Comparison of ENCODE assay signal across 1 cellular context in the genomic region with DNA sequence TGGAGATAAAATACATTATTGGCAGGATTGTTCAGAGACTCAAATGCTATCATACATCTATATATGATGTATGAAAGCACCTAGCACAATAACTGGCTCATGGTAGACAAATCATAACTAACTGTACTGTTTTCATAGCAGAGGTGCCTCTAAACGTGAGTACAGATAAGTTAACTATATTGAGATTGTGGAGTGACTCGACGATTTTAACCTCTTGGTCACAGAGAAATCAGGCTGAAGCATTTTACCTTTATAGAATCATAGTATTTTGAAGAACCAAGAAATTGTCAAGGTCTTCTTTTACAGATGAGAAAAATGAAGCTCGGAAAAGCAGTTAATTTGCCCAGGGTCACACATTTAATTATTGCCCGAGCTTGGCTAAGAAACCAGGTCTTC.
TF ChIP-seq lines count a peak whose summit lies in the region.

No MANE protein-coding gene starts in this region.

TF ChIP-seq in WTC11, 78 proteins besides CTCF, POLR2A, EP300 and RAD21 (continued from another document):
- TF ChIP-seq, protein P1, sequence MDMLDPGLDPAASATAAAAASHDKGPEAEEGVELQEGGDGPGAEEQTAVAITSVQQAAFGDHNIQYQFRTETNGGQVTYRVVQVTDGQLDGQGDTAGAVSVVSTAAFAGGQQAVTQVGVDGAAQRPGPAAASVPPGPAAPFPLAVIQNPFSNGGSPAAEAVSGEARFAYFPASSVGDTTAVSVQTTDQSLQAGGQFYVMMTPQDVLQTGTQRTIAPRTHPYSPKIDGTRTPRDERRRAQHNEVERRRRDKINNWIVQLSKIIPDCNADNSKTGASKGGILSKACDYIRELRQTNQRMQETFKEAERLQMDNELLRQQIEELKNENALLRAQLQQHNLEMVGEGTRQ (CRISPR knock-in tag; IDR thresholded peaks at IDR 0.05): no peak
